ENCODE assay signal across 23 cellular contexts in the genomic region with DNA sequence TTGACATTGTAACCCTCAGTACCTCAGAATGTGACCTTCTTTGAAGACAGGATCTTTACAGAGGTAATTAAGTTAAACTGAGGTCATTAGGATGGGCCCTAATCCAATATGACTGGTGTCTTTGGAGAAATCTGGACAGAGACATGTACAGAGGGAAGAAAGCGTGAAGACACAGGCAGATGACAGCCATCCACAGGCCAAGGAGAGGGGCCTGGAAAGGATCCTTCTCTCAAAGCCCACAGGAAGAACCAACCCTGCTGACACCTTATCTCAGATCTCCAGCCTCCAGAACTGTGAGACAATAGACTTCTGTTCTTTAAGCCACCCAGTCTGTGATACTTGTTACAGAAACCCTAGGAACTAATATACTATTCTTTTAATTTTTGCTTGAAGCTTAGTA.
"Had no signal": no experiment of that assay in that cellular context is flagged by ENCODE, and none has a peak within 500 bp of the region (broad histone marks: within the 10 kb centered on the region; RNA-seq: fewer than 3 reads in every experiment).

No MANE protein-coding gene starts in this region.

- H3K36me3 ChIP-seq: heart left ventricle, neutrophil, right lobe of liver, spleen, suprapubic skin, upper lobe of right lung, vagina had no signal

- H3K9me3 Mint-ChIP-seq: naive thymus-derived CD8-positive, alpha-beta T cell; stimulated activated naive B cell treated with anti-CD40 and anti-IgM and Interleukin-4, amounts not matched to agents 10 μg/mL and 1 μg/mL and 100 μg/mL, for 72 hours had no signal

- ATAC-seq: esophagus mucosa; heart left ventricle; mucosa of descending colon; naive thymus-derived CD8-positive, alpha-beta T cell; psoas muscle; right lobe of liver; stimulated activated naive B cell treated with anti-CD40 and anti-IgM and Interleukin-4, amounts not matched to agents 10 μg/mL and 1 μg/mL and 100 μg/mL, for 72 hours; upper lobe of right lung had no signal

- DNase-seq: cortex of kidney; effector memory CD4-positive, alpha-beta T cell; heart left ventricle; hippocampal formation; kidney glomerular epithelial cell; mucosa of descending colon; naive thymus-derived CD8-positive, alpha-beta T cell; psoas muscle; retina; right lobe of liver; spleen; stimulated activated CD4-positive, alpha-beta T cell treated with anti-CD3 and anti-CD28 coated beads, Interleukin-15, amount 100 ng/mL, for 24 hours; stimulated activated CD4-positive, alpha-beta T cell treated with anti-CD3 and anti-CD28 coated beads, Interleukin-1b, Interleukin-23, amount 100 ng/mL, for 48 hours; stimulated activated CD4-positive, alpha-beta T cell treated with anti-CD3 and anti-CD28 coated beads, Interleukin-4, amount 100 ng/mL, for 24 hours; stimulated activated naive B cell treated with anti-CD40 and anti-IgM and Interleukin-4, amounts not matched to agents 10 μg/mL and 1 μg/mL and 100 μg/mL, for 72 hours; upper lobe of right lung had no signal

- H3K27ac ChIP-seq: neutrophil, psoas muscle, right lobe of liver, spleen, suprapubic skin, upper lobe of right lung, vagina had no signal

- H3K4me3 ChIP-seq: heart left ventricle, mucosa of descending colon, psoas muscle, right lobe of liver, spleen, suprapubic skin, tibial nerve, upper lobe of right lung, vagina had no signal

- H3K4me1 ChIP-seq: psoas muscle, right lobe of liver, suprapubic skin, upper lobe of right lung, vagina had no signal

- H3K27me3 ChIP-seq: heart left ventricle, neutrophil, right lobe of liver, spleen, suprapubic skin, tibial nerve, upper lobe of right lung, vagina had no signal

- H3K36me3 Mint-ChIP-seq: naive thymus-derived CD8-positive, alpha-beta T cell; stimulated activated naive B cell treated with anti-CD40 and anti-IgM and Interleukin-4, amounts not matched to agents 10 μg/mL and 1 μg/mL and 100 μg/mL, for 72 hours had no signal

- H3K4me3 Mint-ChIP-seq: naive thymus-derived CD8-positive, alpha-beta T cell; stimulated activated naive B cell treated with anti-CD40 and anti-IgM and Interleukin-4, amounts not matched to agents 10 μg/mL and 1 μg/mL and 100 μg/mL, for 72 hours had no signal

- FAIRE-seq: endometrium, frontal cortex had no signal

- H3K27ac Mint-ChIP-seq: stimulated activated naive B cell treated with anti-CD40 and anti-IgM and Interleukin-4, amounts not matched to agents 10 μg/mL and 1 μg/mL and 100 μg/mL, for 72 hours had no signal

- H3K9me3 ChIP-seq: heart left ventricle, mucosa of descending colon, neutrophil, psoas muscle, right lobe of liver, spleen, suprapubic skin, tibial nerve, upper lobe of right lung, vagina had no signal
